14 cellular contexts compared by ENCODE assay signal in genomic region chr5:13278148-13278547, GRCh38.
DNase-seq lines count a peak whose midpoint lies in the region; ATAC-seq, FAIRE-seq and TF ChIP-seq lines count a peak whose summit lies in the region.
"Had no signal": no experiment of that assay in that cellular context is flagged by ENCODE, and none has a peak within 500 bp of the region (broad histone marks: within the 10 kb centered on the region; RNA-seq: fewer than 3 reads in every experiment).

No MANE protein-coding gene starts in this region.

- no peak overlapping the region for H3K14ac ChIP-seq in mesenchymal stem cell (ENCODE audit: low read length in 2 of 2)

- H3K4me1 Mint-ChIP-seq in CD14-positive monocyte, result no peaks in the 10 kb centered on the region
- H3K4me1 Mint-ChIP-seq in GM23338, result no peaks in the 10 kb centered on the region
- H3K4me1 Mint-ChIP-seq: immature natural killer cell had no signal

- TF ChIP-seq POLR2A in right lobe of liver (IDR thresholded peaks at IDR 0.05), result no peak

- WGBS in small intestine, 3 donors, result 55 to 67% (median 66%) methylated on average over 2 of the region's 2 CpGs
- 35% methylated on average over 2 of the region's 2 CpGs for WGBS in right lobe of liver (ENCODE audit: insufficient coverage, low coverage, low lambda C conversion rate, missing lambda C conversion rate)
- 36% methylated on average over 1 of the region's 2 CpGs for WGBS in mesenchymal stem cell

- H3K9me3 ChIP-seq in PC-9 (ENCODE audit: insufficient read depth, low read depth) (no peaks in the 10 kb centered on the region), small intestine (ENCODE audit: control insufficient read depth, low read depth) (no peaks in the 10 kb centered on the region), right lobe of liver (no peaks in the 10 kb centered on the region), mesenchymal stem cell (ENCODE audit: control insufficient read depth, low read length) (peaks cover 4% of the 10 kb centered on the region)
- H3K9me3 ChIP-seq: neutrophil had no signal

- no peaks in the 10 kb centered on the region for H3K36me3 ChIP-seq in GM23338 (ENCODE audit: insufficient read depth)
- H3K36me3 ChIP-seq in PC-9 (ENCODE audit: low read depth), result no peaks in the 10 kb centered on the region
- H3K36me3 ChIP-seq in small intestine (ENCODE audit: control insufficient read depth in 2 of 2, insufficient read depth in 2 of 2, low read length in 2 of 2), result no peaks in the 10 kb centered on the region
- no peaks in the 10 kb centered on the region for H3K36me3 ChIP-seq in right lobe of liver
- no peaks in the 10 kb centered on the region for H3K36me3 ChIP-seq in mesenchymal stem cell (ENCODE audit: control insufficient read depth in 1 of 2, insufficient read depth in 2 of 2, low read depth in 1 of 2, low read length in 2 of 2)
- H3K36me3 ChIP-seq: neutrophil had no signal

- H3K9ac ChIP-seq in mesenchymal stem cell (ENCODE audit: low read length), result no peak overlapping the region

- no TSS peak for BruUV-seq in PC-9 (replicated peaks; lab: Mats Ljungman, UMichigan)

- H4K8ac ChIP-seq in mesenchymal stem cell (ENCODE audit: low read length), result no peak overlapping the region

- no peak overlapping the region for H2BK5ac ChIP-seq in mesenchymal stem cell (ENCODE audit: low read depth, low read length, poor library complexity, severe bottlenecking)

- H3K79me2 ChIP-seq in GM23338 (replicated peaks; ENCODE audit: insufficient read depth) (no peaks in the 10 kb centered on the region), PC-9 (ENCODE audit: low read depth) (no peaks in the 10 kb centered on the region)

- H3K4me3 ChIP-seq in GM23338, result no peak overlapping the region
- H3K4me3 ChIP-seq in PC-9, result no peak overlapping the region
- H3K4me3 ChIP-seq in fibroblast of the aortic adventitia (ENCODE audit: low read depth, low read length), result no peak overlapping the region
- H3K4me3 ChIP-seq in small intestine (ENCODE audit: low read depth in 1 of 2, low read length in 2 of 2), result no peak overlapping the region
- no peak overlapping the region for H3K4me3 ChIP-seq in right lobe of liver
- no peak overlapping the region for H3K4me3 ChIP-seq in mesenchymal stem cell (ENCODE audit: insufficient read depth in 1 of 2, low read depth in 1 of 2, low read length in 2 of 2)

- H3K4me3 Mint-ChIP-seq in CD14-positive monocyte (no peak overlapping the region), GM23338 (no peak overlapping the region)
- H3K4me3 Mint-ChIP-seq: activated naive CD8-positive, alpha-beta T cell; immature natural killer cell had no signal

- H4K20me1 ChIP-seq in GM23338 (replicated peaks; ENCODE audit: insufficient read depth), result no peaks in the 10 kb centered on the region
- H4K20me1 ChIP-seq in PC-9 (ENCODE audit: insufficient read depth), result no peaks in the 10 kb centered on the region

- no peak for DNase-seq in CD14-positive monocyte (ENCODE audit: low spot score)
- peak; percentile 59 for DNase-seq in GM23338 (ENCODE audit: low spot score)
- no peak for DNase-seq in PC-9
- DNase-seq in fibroblast of the aortic adventitia (ENCODE audit: low read depth), result no peak
- no peak for DNase-seq in small intestine
- DNase-seq in right lobe of liver, result no peak
- no peak for DNase-seq in mesenchymal stem cell
- DNase-seq in D721Med (ENCODE audit: insufficient read length, low spot score), result no peak
- DNase-seq: activated CD4-positive, alpha-beta T cell treated with anti-CD3 and anti-CD28 coated beads, Interleukin-2, amount 50 U/mL, for 1 hour; effector memory CD4-positive, alpha-beta T cell; immature natural killer cell had no signal

- H2AK5ac ChIP-seq in mesenchymal stem cell (ENCODE audit: low read length, severe bottlenecking), result no peak overlapping the region

- H3K79me1 ChIP-seq in mesenchymal stem cell (replicated peaks; ENCODE audit: low read length, poor library complexity, severe bottlenecking), result no peaks in the 10 kb centered on the region

- intact Hi-C loops in CD14-positive monocyte (cut with micrococcal nuclease), result no loop called here
- intact Hi-C loops in PC-9 (cut with micrococcal nuclease; ENCODE audit: unreplicated experiment), result no loop called here
- intact Hi-C loops in right lobe of liver (cut with DNase I), result no loop called here

- H3K27ac ChIP-seq in GM23338 (ENCODE audit: low read depth) (no peak overlapping the region), PC-9 (no peak overlapping the region), small intestine (ENCODE audit: low read depth in 1 of 2, low read length in 1 of 2) (no peak overlapping the region), right lobe of liver (no peak overlapping the region), mesenchymal stem cell (ENCODE audit: low read length, poor library complexity, severe bottlenecking) (no peak overlapping the region)
- H3K27ac ChIP-seq: neutrophil had no signal

- no peak overlapping the region for H2BK12ac ChIP-seq in mesenchymal stem cell (ENCODE audit: low read length in 2 of 2)

- H3K9me3 Mint-ChIP-seq in CD14-positive monocyte, result peaks cover 0 to 1% (median 0%) of the 10 kb centered on the region in 7 donors
- no peaks in the 10 kb centered on the region for H3K9me3 Mint-ChIP-seq in GM23338

- H3K9me2 ChIP-seq in GM23338 (ENCODE audit: insufficient read depth) (peaks cover 8% of the 10 kb centered on the region; the same call in 1 of the 2 replicates), PC-9 (ENCODE audit: insufficient read depth) (no peaks in the 10 kb centered on the region)

- no peaks in the 10 kb centered on the region for H3K36me3 Mint-ChIP-seq in CD14-positive monocyte
- no peaks in the 10 kb centered on the region for H3K36me3 Mint-ChIP-seq in GM23338 (ENCODE audit: low read depth)
- H3K36me3 Mint-ChIP-seq: activated naive CD8-positive, alpha-beta T cell; immature natural killer cell had no signal

- no peak overlapping the region for H3K27ac Mint-ChIP-seq in CD14-positive monocyte
- no peak overlapping the region for H3K27ac Mint-ChIP-seq in GM23338
- H3K27ac Mint-ChIP-seq: activated naive CD8-positive, alpha-beta T cell; immature natural killer cell had no signal

- no peak overlapping the region for H2AFZ ChIP-seq in GM23338
- H2AFZ ChIP-seq in PC-9, result no peak overlapping the region
- H2AFZ ChIP-seq in mesenchymal stem cell (ENCODE audit: low read depth, low read length), result no peak overlapping the region

- H3K27me3 ChIP-seq in GM23338 (ENCODE audit: insufficient read depth) (no peaks in the 10 kb centered on the region), PC-9 (ENCODE audit: insufficient read depth, low read depth) (no peaks in the 10 kb centered on the region), small intestine (ENCODE audit: control insufficient read depth in 2 of 2, insufficient read depth in 2 of 2, low read length in 2 of 2) (no peaks in the 10 kb centered on the region), right lobe of liver (no peaks in the 10 kb centered on the region), mesenchymal stem cell (ENCODE audit: control insufficient read depth in 1 of 2, insufficient read depth in 1 of 2, low read length in 2 of 2) (no peaks in the 10 kb centered on the region)
- H3K27me3 ChIP-seq: neutrophil had no signal

- TF ChIP-seq CTCF in CD14-positive monocyte (IDR thresholded peaks at IDR 0.05), result peak; percentile 14
- TF ChIP-seq CTCF in GM23338 (conservative IDR thresholded peaks at IDR 0.05; ENCODE audit: low read depth in 2 of 2), result peak; percentile 39 to 67
- peak; percentile 72 for TF ChIP-seq CTCF in PC-9 (conservative IDR thresholded peaks at IDR 0.05)
- peak; percentile 14 for TF ChIP-seq CTCF in fibroblast of the aortic adventitia (IDR thresholded peaks at IDR 0.05; ENCODE audit: insufficient read depth, low read length)
- TF ChIP-seq CTCF in right lobe of liver (IDR thresholded peaks at IDR 0.05), result peak in 1 of 4 donors; percentile 19
- no peak for TF ChIP-seq CTCF in D721Med (IDR thresholded peaks at IDR 0.05; ENCODE audit: insufficient read depth, missing control alignments)

- H3K4me1 ChIP-seq in GM23338 (ENCODE audit: insufficient read depth) (no peaks in the 10 kb centered on the region), PC-9 (replicated peaks; ENCODE audit: insufficient read depth) (no peaks in the 10 kb centered on the region), small intestine (ENCODE audit: control insufficient read depth in 2 of 2, insufficient read depth in 1 of 2, low read depth in 1 of 2, low read length in 1 of 2) (no peaks in the 10 kb centered on the region), right lobe of liver (no peaks in the 10 kb centered on the region), mesenchymal stem cell (ENCODE audit: control insufficient read depth, insufficient read depth, low read depth, low read length) (no peaks in the 10 kb centered on the region)

- H3K23ac ChIP-seq in mesenchymal stem cell (ENCODE audit: low read length in 2 of 2), result no peak overlapping the region

- CTCF ChIA-PET in PC-9 (lab: Charles Lee), result no interaction called here

- H3K4me2 ChIP-seq in GM23338 (no peak overlapping the region), PC-9 (no peak overlapping the region), mesenchymal stem cell (ENCODE audit: low read length, poor library complexity, severe bottlenecking) (no peak overlapping the region)

- H3F3A ChIP-seq in GM23338 (replicated peaks; ENCODE audit: low read depth) (no peaks in the 10 kb centered on the region), PC-9 (ENCODE audit: insufficient read depth, low read depth) (no peaks in the 10 kb centered on the region)

- POLR2A ChIA-PET in PC-9 (lab: Charles Lee; ENCODE audit: unreplicated experiment), result interaction anchor here (0.6 kb wide), 1 partner anchor 49 kb away, joined by 3 read pairs; no protein-coding TSS in a partner anchor

- FAIRE-seq in small intestine (lab: Jason Lieb, UNC) (no peak), D721Med (lab: Jason Lieb, UNC) (no peak)
- FAIRE-seq: GM19239 had no signal

- H2BK15ac ChIP-seq in mesenchymal stem cell (ENCODE audit: low read depth, poor library complexity, severe bottlenecking), result no peak overlapping the region

- H2BK120ac ChIP-seq in mesenchymal stem cell (ENCODE audit: low read depth, low read length), result no peak overlapping the region

- H3K27me3 Mint-ChIP-seq in CD14-positive monocyte (ENCODE audit: low read depth in 3 of 3), result no peaks in the 10 kb centered on the region
- no peaks in the 10 kb centered on the region for H3K27me3 Mint-ChIP-seq in GM23338 (ENCODE audit: insufficient read depth, low read depth, poor library complexity)
- H3K27me3 Mint-ChIP-seq: activated naive CD8-positive, alpha-beta T cell had no signal

- no peak overlapping the region for H3K4ac ChIP-seq in mesenchymal stem cell (ENCODE audit: low read depth in 1 of 2, low read length in 2 of 2)

- no peak for ATAC-seq in GM23338
- ATAC-seq in right lobe of liver, result no peak

- no peak overlapping the region for H3K18ac ChIP-seq in mesenchymal stem cell (ENCODE audit: low read depth in 1 of 2, low read length in 2 of 2)

- no peak overlapping the region for H4K91ac ChIP-seq in mesenchymal stem cell (ENCODE audit: low read length)

TF ChIP-seq in GM23338, 12 proteins besides CTCF, POLR2A, EP300 and RAD21 (continues in another document):
- no peak for TF ChIP-seq POLR2AphosphoS5 (IDR thresholded peaks at IDR 0.05; ENCODE audit: low read depth)
- TF ChIP-seq JUNB (IDR thresholded peaks at IDR 0.05; ENCODE audit: unreplicated experiment), result no peak
- no peak for TF ChIP-seq NANOG (IDR thresholded peaks at IDR 0.05; ENCODE audit: borderline replicate concordance)
- TF ChIP-seq CREB1 (CRISPR knock-in tag; IDR thresholded peaks at IDR 0.05; ENCODE audit: low read depth), result no peak
- no peak for TF ChIP-seq EZH2 (IDR thresholded peaks at IDR 0.05; ENCODE audit: low read depth, unreplicated experiment)
